In genomic region chr18:12308386-12309100, GRCh38 we compare ENCODE assay signal across 8 cellular contexts. TPM values are rescaled to one million over a fixed set of nuclear protein-coding genes. Genes with fewer than 3 reads are reported as not detected.
DNase-seq lines count a peak whose midpoint lies in the region; ATAC-seq and TF ChIP-seq lines count a peak whose summit lies in the region.

No MANE protein-coding gene starts in this region.

- H3K9me3 ChIP-seq in BLaER1 treated with 17β-estradiol and CSF1 and Interleukin-3, amounts not matched to agents 10 nM and 100 nM (replicated peaks in 1 of 11), result peaks cover 8 to 28% (median 24%) of the 10 kb centered on the region in 11 experiments
- H3K9me3 ChIP-seq in Peyer's patch, result peaks cover 0 to 5% (median 0%) of the 10 kb centered on the region in 4 donors
- H3K9me3 ChIP-seq in effector memory CD4-positive, alpha-beta T cell (ENCODE audit: control insufficient read depth, low read length), result no peaks in the 10 kb centered on the region

- H3K27me3 ChIP-seq in BLaER1 treated with 17β-estradiol and CSF1 and Interleukin-3, amounts not matched to agents 10 nM and 100 nM, result no peaks in the 10 kb centered on the region
- no peaks in the 10 kb centered on the region for H3K27me3 ChIP-seq in Peyer's patch
- H3K27me3 ChIP-seq in kidney epithelial cell (ENCODE audit: control insufficient read depth, insufficient read depth, low read length), result no peaks in the 10 kb centered on the region
- peaks cover 23% of the 10 kb centered on the region for H3K27me3 ChIP-seq in effector memory CD4-positive, alpha-beta T cell (replicated peaks; ENCODE audit: control insufficient read depth, insufficient read depth, low read length, poor library complexity, severe bottlenecking)

- peaks cover 36 to 59% (median 45%) of the 10 kb centered on the region in 10 experiments for H3K4me1 ChIP-seq in BLaER1 treated with 17β-estradiol and CSF1 and Interleukin-3, amounts not matched to agents 10 nM and 100 nM
- peaks cover 0 to 14% (median 7%) of the 10 kb centered on the region in 4 donors for H3K4me1 ChIP-seq in Peyer's patch
- H3K4me1 ChIP-seq in effector memory CD4-positive, alpha-beta T cell (ENCODE audit: control insufficient read depth, insufficient read depth, low read length, poor library complexity, severe bottlenecking), result peaks cover 13% of the 10 kb centered on the region

- peak overlapping the region; percentile 90 to 97 (median 92) for H3K4me2 ChIP-seq in BLaER1 treated with 17β-estradiol and CSF1 and Interleukin-3, amounts not matched to agents 10 nM and 100 nM

- ATAC-seq in GM19023 (IDR thresholded peaks at IDR 0.05; ENCODE audit: unreplicated experiment) (peak; percentile 71), HG03108 (IDR thresholded peaks at IDR 0.05; ENCODE audit: unreplicated experiment) (peak; percentile 34)

- H3K36me3 ChIP-seq in BLaER1 treated with 17β-estradiol and CSF1 and Interleukin-3, amounts not matched to agents 10 nM and 100 nM, result peaks cover 34 to 44% (median 43%) of the 10 kb centered on the region in 11 experiments
- peaks cover 0 to 7% (median 0%) of the 10 kb centered on the region in 3 donors for H3K36me3 ChIP-seq in Peyer's patch
- peaks cover 1% of the 10 kb centered on the region for H3K36me3 ChIP-seq in kidney epithelial cell (ENCODE audit: control insufficient read depth, insufficient read depth, low read length)
- H3K36me3 ChIP-seq in effector memory CD4-positive, alpha-beta T cell (ENCODE audit: control insufficient read depth, insufficient read depth, low read length), result no peaks in the 10 kb centered on the region

- peak; percentile 28 to 84 (median 80) for DNase-seq in Peyer's patch
- peak; percentile 92 to 93 for DNase-seq in cardiac fibroblast (ENCODE audit: low read depth in 2 of 2)
- DNase-seq in kidney epithelial cell (ENCODE audit: low read depth), result no peak
- DNase-seq in stimulated activated CD4-positive, alpha-beta T cell treated with anti-CD3 and anti-CD28 coated beads, Interleukin-4, amount 100 ng/mL, for 1 hour, result peak; percentile 14
- DNase-seq in effector memory CD4-positive, alpha-beta T cell, result no peak

- TF ChIP-seq CTCF in Peyer's patch (IDR thresholded peaks at IDR 0.05) (no peak), cardiac fibroblast (IDR thresholded peaks at IDR 0.05; ENCODE audit: low read depth, low read length) (no peak), kidney epithelial cell (IDR thresholded peaks at IDR 0.05; ENCODE audit: insufficient read depth, low read length, poor library complexity, severe bottlenecking) (no peak)

- TF ChIP-seq POLR2A in Peyer's patch (IDR thresholded peaks at IDR 0.05), result no peak

- H3K9ac ChIP-seq in BLaER1 treated with 17β-estradiol and CSF1 and Interleukin-3, amounts not matched to agents 10 nM and 100 nM, result peak overlapping the region; percentile 98 to 99 (median 99)

- H3K4me3 ChIP-seq in BLaER1 treated with 17β-estradiol and CSF1 and Interleukin-3, amounts not matched to agents 10 nM and 100 nM, result peak overlapping the region; percentile 92 to 99 (median 97)
- H3K4me3 ChIP-seq in Peyer's patch (peak overlapping the region; percentile 44 to 70 (median 58)), cardiac fibroblast (replicated peaks in 1 of 2; ENCODE audit: low read depth in 2 of 2, low read length in 2 of 2) (peak overlapping the region; percentile 68 to 85), kidney epithelial cell (ENCODE audit: low read depth, low read length) (peak overlapping the region; percentile 68)
- H3K4me3 ChIP-seq in effector memory CD4-positive, alpha-beta T cell (ENCODE audit: insufficient read depth, low read depth, low read length, poor library complexity, severe bottlenecking), result no peak overlapping the region

- peak overlapping the region; percentile 96 to 99 (median 98) for H3K27ac ChIP-seq in BLaER1 treated with 17β-estradiol and CSF1 and Interleukin-3, amounts not matched to agents 10 nM and 100 nM
- H3K27ac ChIP-seq in Peyer's patch, result peak overlapping the region; percentile 80 to 98 (median 90)
- no peak overlapping the region for H3K27ac ChIP-seq in effector memory CD4-positive, alpha-beta T cell (ENCODE audit: insufficient read depth, low read length, poor library complexity, severe bottlenecking)

- peaks cover 15 to 48% (median 20%) of the 10 kb centered on the region in 11 experiments; a peak in 21 of 22 replicates for H4K20me1 ChIP-seq in BLaER1 treated with 17β-estradiol and CSF1 and Interleukin-3, amounts not matched to agents 10 nM and 100 nM

RNA-seq across cellular contexts. Expression of gene TUBB6, which starts 0.5 kb away (rescaled TPM):
- total RNA-seq in Peyer's patch (100 to 1,000 TPM in 1 of 4 donors, 10 to 100 TPM in 3; 20.7 to 111 (median 50.5) TPM), kidney epithelial cell (387 and 512 TPM in 2 replicates)

RNA-seq across cellular contexts. Expression of gene CIDEA, which starts 54.4 kb away (rescaled TPM):
- not detected for total RNA-seq in Peyer's patch
- 2.0 and 7.1 TPM in 2 replicates for total RNA-seq in kidney epithelial cell

Comparison
In these comparisons a context has a peak if more than half of its experiments do, and no peak if none do; other contexts are left out.
1. DNase-seq: peak in Peyer's patch (3 of 3), cardiac fibroblast (2 of 2) and stimulated activated CD4-positive, alpha-beta T cell treated with anti-CD3 and anti-CD28 coated beads, Interleukin-4, amount 100 ng/mL, for 1 hour (single experiment); none in kidney epithelial cell (single experiment) and effector memory CD4-positive, alpha-beta T cell (0 of 3).